Comparison of ENCODE assay signal across 11 cellular contexts in the genomic region with DNA sequence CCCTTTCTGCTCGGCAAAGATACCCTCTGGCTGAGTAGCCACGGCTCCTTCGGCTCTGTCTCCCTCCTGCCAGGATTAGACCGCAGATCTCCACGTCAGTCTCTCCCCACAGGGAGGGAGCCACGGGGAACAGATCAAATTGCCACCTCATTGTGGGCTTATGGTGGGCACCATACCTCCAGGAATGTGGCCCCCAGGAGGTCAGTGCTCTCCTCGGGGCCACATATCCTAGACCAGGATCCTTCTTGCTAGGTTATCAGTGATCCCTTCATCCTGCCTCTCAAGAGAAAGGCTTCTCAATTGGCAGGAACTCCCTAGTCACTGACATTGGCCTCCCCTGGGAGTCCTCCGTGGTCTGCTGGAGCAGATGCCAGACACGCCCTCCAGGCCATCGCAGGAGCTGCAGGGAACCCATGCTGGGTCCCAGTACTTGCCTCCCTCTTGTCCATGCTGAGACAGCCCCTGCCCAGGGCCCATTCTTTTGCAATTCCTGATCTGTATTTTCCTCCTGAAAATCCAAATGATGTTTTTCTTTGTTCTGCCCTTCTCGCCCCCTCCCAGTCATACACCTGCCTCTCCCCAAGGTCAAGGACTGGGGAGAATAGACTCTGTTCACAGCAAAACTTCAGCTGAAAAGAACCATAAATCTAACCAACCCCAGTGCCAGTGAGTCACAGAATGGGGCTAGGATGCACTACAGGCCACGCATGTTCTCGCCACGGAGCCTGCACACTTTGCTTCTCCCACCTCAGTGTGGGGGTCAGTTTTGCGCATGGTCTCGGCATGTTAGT. TPM values are rescaled to one million over a fixed set of nuclear protein-coding genes. Genes with fewer than 3 reads are reported as not detected.
DNase-seq lines count a peak whose midpoint lies in the region; ATAC-seq and TF ChIP-seq lines count a peak whose summit lies in the region.
"Had no signal": no experiment of that assay in that cellular context is flagged by ENCODE, and none has a peak within 500 bp of the region (broad histone marks: within the 10 kb centered on the region; RNA-seq: fewer than 3 reads in every experiment).

No MANE protein-coding gene starts in this region.

- WGBS in SK-N-SH (ENCODE audit: low lambda C conversion rate): 89% methylated on average over 6 of the region's 16 CpGs
- WGBS in neuronal stem cell (ENCODE audit: extremely low coverage in 2 of 2, insufficient read length in 2 of 2, insufficient replicate concordance in 1 of 2), 2 donors: no CpG with 5 or more reads among the region's 16 CpGs

- intact Hi-C loops in MCF 10A (cut with micrococcal nuclease): no loop called here

- no peak overlapping the region for H3K4me3 ChIP-seq in SK-N-SH (ENCODE audit: low read depth in 2 of 2, low read length in 1 of 2)
- H3K4me3 ChIP-seq in neuronal stem cell (ENCODE audit: low read length in 2 of 2): no peak overlapping the region
- H3K4me3 ChIP-seq: ascending aorta had no signal

- no peaks in the 10 kb centered on the region for H3K4me1 Mint-ChIP-seq in MCF 10A (ENCODE audit: insufficient read depth, unreplicated experiment)

- peak overlapping the region; percentile 39 for H3K18ac ChIP-seq in neuronal stem cell (ENCODE audit: low read length)

- no peaks in the 10 kb centered on the region for H3K9me3 Mint-ChIP-seq in MCF 10A (ENCODE audit: unreplicated experiment)

- H2AFZ ChIP-seq in SK-N-SH (ENCODE audit: low read depth) (no peak overlapping the region), neuronal stem cell (ENCODE audit: low read length) (no peak overlapping the region)

- TF ChIP-seq EP300 in SK-N-SH (IDR thresholded peaks at IDR 0.05; ENCODE audit: borderline replicate concordance in 1 of 2, low read depth in 1 of 2, low read length in 1 of 2): 0 out of 4 replicates have a peak, but pooled peaks of 1 of the 2 experiments have one; percentile 9

- CTCF ChIA-PET in SK-N-SH (lab: Yijun Ruan, JAX): interaction anchor here (0.8 to 18.0 kb wide), 8 partner anchors 8 to 49 kb away, joined by 3 to 507 read pairs (median 6); partner anchors contain the start of gene CNTFR
- CTCF ChIA-PET in MCF 10A (lab: Yijun Ruan, JAX): interaction anchor here (0.8 to 0.9 kb wide), 3 partner anchors 9 to 34 kb away, joined by 4 read pairs; no protein-coding TSS in a partner anchor

- H3K27ac Mint-ChIP-seq in MCF 10A (ENCODE audit: low read depth, unreplicated experiment): no peak overlapping the region

- H2BK15ac ChIP-seq in neuronal stem cell (ENCODE audit: low read length): no peak overlapping the region

- H3K36me3 Mint-ChIP-seq in MCF 10A (ENCODE audit: insufficient read depth, unreplicated experiment): no peaks in the 10 kb centered on the region

- H2AK5ac ChIP-seq in neuronal stem cell (ENCODE audit: low read depth, low read length): no peak overlapping the region

- DNase-seq in DMS79 treated with DMSO at 0.1 percent for 48 hours (lab: John Stamatoyannopoulos, UW): peak; percentile 72
- DNase-seq in NCI-H1436 (lab: John Stamatoyannopoulos, UW): peak; percentile 76
- DNase-seq in SK-N-SH: peak; percentile 85
- no peak for DNase-seq in neuronal stem cell (ENCODE audit: low spot score)
- DNase-seq in MCF 10A (ENCODE audit: unreplicated experiment): no peak
- no peak for DNase-seq in Kasumi-1 (lab: John Stamatoyannopoulos, UW)
- DNase-seq: stimulated activated CD4-positive, alpha-beta T cell treated with anti-CD3 and anti-CD28 coated beads, Interleukin-12 subunit alpha, Interleukin-12 subunit beta, amount 100 ng/mL, for 4 hours had no signal

- peaks cover 0 to 79% of the 10 kb centered on the region in 2 experiments; a peak in 1 of 4 replicates for H3K4me1 ChIP-seq in SK-N-SH (ENCODE audit: control insufficient read depth in 1 of 2, insufficient read depth in 2 of 2, low read depth in 1 of 2, low read length in 1 of 2)
- H3K4me1 ChIP-seq in neuronal stem cell (ENCODE audit: control insufficient read depth in 2 of 2, insufficient read depth in 1 of 2, low read depth in 1 of 2, low read length in 2 of 2): peaks cover 12 to 21% of the 10 kb centered on the region in 2 donors
- H3K4me1 ChIP-seq: ascending aorta had no signal

- no peaks in the 10 kb centered on the region for H4K20me1 ChIP-seq in SK-N-SH (ENCODE audit: insufficient read depth)

- no peak overlapping the region for H2BK120ac ChIP-seq in neuronal stem cell (ENCODE audit: low read depth, low read length)

- H3K36me3 ChIP-seq in SK-N-SH (replicated peaks in 1 of 2; ENCODE audit: control insufficient read depth in 1 of 2, insufficient read depth in 2 of 2, low read length in 1 of 2) (no peaks in the 10 kb centered on the region), neuronal stem cell (replicated peaks in 1 of 2; ENCODE audit: control insufficient read depth in 2 of 2, insufficient read depth in 2 of 2, low read length in 2 of 2) (peaks cover 28 to 96% of the 10 kb centered on the region in 2 donors)
- H3K36me3 ChIP-seq: ascending aorta had no signal

- no TSS peak for BruUV-seq in MCF 10A (replicated peaks; lab: Mats Ljungman, UMichigan)

- H3K27me3 ChIP-seq in SK-N-SH (ENCODE audit: insufficient read depth) (no peaks in the 10 kb centered on the region; the same call in 1 of the 2 replicates), neuronal stem cell (ENCODE audit: control insufficient read depth in 3 of 3, insufficient read depth in 3 of 3, low read depth in 1 of 3, low read length in 3 of 3) (no peaks in the 10 kb centered on the region)
- H3K27me3 ChIP-seq: ascending aorta had no signal

- no peak overlapping the region for H2BK12ac ChIP-seq in neuronal stem cell (ENCODE audit: low read length)

- H3K9ac ChIP-seq in SK-N-SH: no peak overlapping the region
- no peak overlapping the region for H3K9ac ChIP-seq in neuronal stem cell (ENCODE audit: low read depth, low read length, poor library complexity)

- no peaks in the 10 kb centered on the region for H3F3A ChIP-seq in SK-N-SH (replicated peaks; ENCODE audit: insufficient read depth)

- no peak overlapping the region for H4K8ac ChIP-seq in neuronal stem cell (ENCODE audit: low read depth, low read length)

- no peaks in the 10 kb centered on the region for H3K9me2 ChIP-seq in SK-N-SH

- H3K4me2 ChIP-seq in SK-N-SH: no peak overlapping the region
- no peak overlapping the region for H3K4me2 ChIP-seq in neuronal stem cell (ENCODE audit: insufficient read depth, low read length, poor library complexity, severe bottlenecking)

- no peak for TF ChIP-seq CTCF in SK-N-SH (IDR thresholded peaks at IDR 0.05)
- TF ChIP-seq CTCF in MCF 10A (IDR thresholded peaks at IDR 0.05; ENCODE audit: unreplicated experiment): no peak

- no peak overlapping the region for H4K91ac ChIP-seq in neuronal stem cell (ENCODE audit: low read depth, low read length, poor library complexity)

- no peaks in the 10 kb centered on the region for H3K79me2 ChIP-seq in SK-N-SH (ENCODE audit: insufficient read depth)

- H3K9me3 ChIP-seq in SK-N-SH: no peaks in the 10 kb centered on the region
- no peaks in the 10 kb centered on the region for H3K9me3 ChIP-seq in neuronal stem cell (replicated peaks in 1 of 2; ENCODE audit: control insufficient read depth in 2 of 2, insufficient read depth in 1 of 2, low read depth in 1 of 2, low read length in 2 of 2)
- H3K9me3 ChIP-seq: ascending aorta had no signal

- no peak overlapping the region for H3K23ac ChIP-seq in neuronal stem cell (ENCODE audit: low read depth, low read length, poor library complexity)

- H3K27me3 Mint-ChIP-seq in MCF 10A (ENCODE audit: insufficient read depth, unreplicated experiment): peaks cover 13% of the 10 kb centered on the region

- peak overlapping the region; percentile 49 for H3K14ac ChIP-seq in neuronal stem cell (ENCODE audit: low read length)

- no peak overlapping the region for H3K4ac ChIP-seq in neuronal stem cell (ENCODE audit: low read length)

- H3K27ac ChIP-seq in SK-N-SH (ENCODE audit: low read depth in 2 of 2, low read length in 1 of 2): peak overlapping the region in 1 of 2 experiments; percentile 91; a peak in 2 of 4 replicates
- H3K27ac ChIP-seq in neuronal stem cell (replicated peaks; ENCODE audit: low read length): no peak overlapping the region
- H3K27ac ChIP-seq: ascending aorta, epithelial cell of prostate had no signal

- ATAC-seq in HG03196 (IDR thresholded peaks at IDR 0.05; ENCODE audit: unreplicated experiment): no peak

- no peak overlapping the region for H2BK5ac ChIP-seq in neuronal stem cell (ENCODE audit: low read length)

- peak; percentile 23; the same call in 1 of the 2 replicates for TF ChIP-seq RAD21 in SK-N-SH (IDR thresholded peaks at IDR 0.05; ENCODE audit: low read length)

- no peaks in the 10 kb centered on the region for H3K79me1 ChIP-seq in neuronal stem cell (ENCODE audit: low read depth, low read length)

- POLR2A ChIA-PET in SK-N-SH (lab: Yijun Ruan, JAX) (interaction anchor here (0.9 to 2.3 kb wide), 5 partner anchors 16 to 37 kb away, joined by 3 to 10 read pairs (median 4); no protein-coding TSS in a partner anchor), MCF 10A (lab: Yijun Ruan, JAX) (no interaction called here)

- H3K4me3 Mint-ChIP-seq in MCF 10A (ENCODE audit: unreplicated experiment): no peak overlapping the region

TF ChIP-seq in SK-N-SH, 30 proteins besides CTCF, POLR2A, EP300 and RAD21 (continues in another document):
- no peak for TF ChIP-seq ELF1 (IDR thresholded peaks at IDR 0.05)

RNA-seq across cellular contexts. Expression of gene ENHO, which starts 31.6 kb away (rescaled TPM):
- 1.2 and 1.5 TPM in 2 replicates for polyA plus RNA-seq in SK-N-SH (2012; rRNA removed)
- 0.44 and 1.2 TPM in 2 replicates for polyA plus RNA-seq in SK-N-SH (2012; cell fraction: cytosol; rRNA removed)
- polyA plus RNA-seq in SK-N-SH (2012; cell fraction: nucleus; rRNA removed): 0.18 and 1.0 TPM in 2 replicates
- polyA plus RNA-seq in neuronal stem cell (2013, experiment 1 of 2): 18.0 TPM
- polyA plus RNA-seq in neuronal stem cell (2013, experiment 2 of 2): 16.3 TPM
- not detected in 2 replicates for total RNA-seq in MCF 10A (2022)
- total RNA-seq: ascending aorta had no signal

RNA-seq across cellular contexts. Expression of gene CNTFR, which starts 35.1 kb away (rescaled TPM):
- 1.8 and 3.7 TPM in 2 replicates for polyA plus RNA-seq in SK-N-SH (2012; rRNA removed)
- polyA plus RNA-seq in SK-N-SH (2012; cell fraction: cytosol; rRNA removed): 2.5 and 5.0 TPM in 2 replicates
- 1.2 and 2.3 TPM in 2 replicates for polyA plus RNA-seq in SK-N-SH (2012; cell fraction: nucleus; rRNA removed)
- 127 TPM for polyA plus RNA-seq in neuronal stem cell (2013, experiment 1 of 2)
- 126 TPM for polyA plus RNA-seq in neuronal stem cell (2013, experiment 2 of 2)
- not detected in 2 replicates for total RNA-seq in MCF 10A (2022)
- total RNA-seq: OCI-LY7 had no signal

RNA-seq across cellular contexts. Expression of gene RPP25L, which starts 57.5 kb away (rescaled TPM):
- polyA plus RNA-seq in SK-N-SH (2012; rRNA removed): 46.3 and 47.6 TPM in 2 replicates
- polyA plus RNA-seq in SK-N-SH (2012; cell fraction: cytosol; rRNA removed): 22.6 and 32.3 TPM in 2 replicates
- polyA plus RNA-seq in SK-N-SH (2012; cell fraction: nucleus; rRNA removed): 21.7 and 29.2 TPM in 2 replicates
- 53.6 TPM for polyA plus RNA-seq in neuronal stem cell (2013, experiment 1 of 2)
- polyA plus RNA-seq in neuronal stem cell (2013, experiment 2 of 2): 52.2 TPM
- total RNA-seq in MCF 10A (2022): 41.6 and 42.8 TPM in 2 replicates

Comparison
In these comparisons a context has a peak if more than half of its experiments do, and no peak if none do; other contexts are left out.
1. DNase-seq: peak in DMS79 treated with DMSO at 0.1 percent for 48 hours (single experiment), NCI-H1436 (single experiment) and SK-N-SH (single experiment); none in neuronal stem cell (single experiment), MCF 10A (single experiment) and Kasumi-1 (0 of 2).